ENCODE assay signal across 1 cellular context in the genomic region with DNA sequence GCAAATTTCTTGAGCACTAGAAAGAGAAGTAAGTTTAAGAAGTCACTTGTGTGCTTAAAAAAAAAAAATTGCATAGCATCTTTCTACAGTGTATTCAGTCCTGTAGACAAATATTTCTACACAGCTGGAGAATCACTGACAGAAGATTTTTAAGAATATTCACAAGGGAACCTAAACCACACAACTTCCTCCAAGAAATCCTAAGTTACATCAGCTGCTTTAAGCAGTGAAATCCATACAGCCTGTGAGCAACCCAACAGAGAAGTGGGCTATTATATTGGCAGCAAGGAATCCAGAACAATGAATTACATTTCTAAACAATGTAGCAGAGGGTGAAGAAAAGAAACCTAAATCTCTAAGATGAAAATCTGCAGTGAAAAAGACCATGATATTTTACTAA.
TF ChIP-seq lines count a peak whose summit lies in the region.

No MANE protein-coding gene starts in this region.

TF ChIP-seq in WTC11, 78 proteins besides CTCF, POLR2A, EP300 and RAD21 (continued from another document):
- no peak for TF ChIP-seq ATF6 (CRISPR knock-in tag; IDR thresholded peaks at IDR 0.05)
- TF ChIP-seq TEAD1 (CRISPR knock-in tag; IDR thresholded peaks at IDR 0.05) = no peak
